ENCODE assay signal across 1 cellular context in the genomic region with DNA sequence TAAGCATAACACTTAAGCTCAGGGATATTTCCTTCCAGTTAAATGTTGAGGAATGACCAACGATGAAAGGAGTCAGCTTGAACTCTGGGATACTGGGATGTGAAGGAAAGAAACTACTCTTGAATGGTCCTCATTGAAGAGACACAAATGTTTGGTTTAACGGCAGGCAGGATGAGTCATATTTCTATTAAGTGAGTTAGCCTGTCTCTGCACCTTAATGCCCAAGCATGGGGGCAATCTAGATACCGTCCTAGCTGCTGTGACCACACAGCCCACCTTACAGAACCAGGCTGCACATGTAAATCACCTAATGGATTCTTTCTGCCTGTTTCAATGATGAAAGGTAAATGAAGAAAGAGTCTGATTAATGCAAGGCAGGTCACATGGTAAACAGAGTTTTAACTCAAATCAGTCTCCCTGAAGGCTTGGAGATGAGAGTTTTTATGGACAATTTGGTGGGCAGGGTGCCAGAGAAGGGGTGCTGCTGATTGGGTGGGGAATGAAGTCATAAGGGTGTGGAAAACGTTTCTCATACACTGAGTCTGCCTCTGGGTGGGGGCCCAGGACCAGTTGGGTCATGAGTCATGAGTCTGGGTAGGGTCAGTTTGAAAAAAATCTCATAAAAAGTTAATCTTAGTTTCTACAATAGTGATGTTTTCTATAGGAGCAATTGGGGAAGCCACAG.
A peak's percentile ranks its signal among the peaks of the same experiment; 100 is the strongest.
TF ChIP-seq lines count a peak whose summit lies in the region.

No MANE protein-coding gene starts in this region.

TF ChIP-seq in IMR-90, 13 proteins besides CTCF, POLR2A, EP300 and RAD21:
- TF ChIP-seq FOS (IDR thresholded peaks at IDR 0.05; ENCODE audit: low read depth, low read length) (no peak), CHD1 (IDR thresholded peaks at IDR 0.05; ENCODE audit: low read depth, low read length) (no peak), MAZ (IDR thresholded peaks at IDR 0.05; ENCODE audit: borderline replicate concordance, low read depth, low read length) (0 out of 2 replicates have a peak, but pooled peaks have one; percentile 29), RFX5 (IDR thresholded peaks at IDR 0.05; ENCODE audit: low read depth, low read length) (no peak), BHLHE40 (IDR thresholded peaks at IDR 0.05; ENCODE audit: low read depth, low read length) (no peak), MAFK (IDR thresholded peaks at IDR 0.05; ENCODE audit: low read depth, low read length) (no peak), NFE2L2 (IDR thresholded peaks at IDR 0.05; ENCODE audit: low read depth, low read length) (no peak)
